Comparison of ENCODE assay signal across 16 cellular contexts in the genomic region with DNA sequence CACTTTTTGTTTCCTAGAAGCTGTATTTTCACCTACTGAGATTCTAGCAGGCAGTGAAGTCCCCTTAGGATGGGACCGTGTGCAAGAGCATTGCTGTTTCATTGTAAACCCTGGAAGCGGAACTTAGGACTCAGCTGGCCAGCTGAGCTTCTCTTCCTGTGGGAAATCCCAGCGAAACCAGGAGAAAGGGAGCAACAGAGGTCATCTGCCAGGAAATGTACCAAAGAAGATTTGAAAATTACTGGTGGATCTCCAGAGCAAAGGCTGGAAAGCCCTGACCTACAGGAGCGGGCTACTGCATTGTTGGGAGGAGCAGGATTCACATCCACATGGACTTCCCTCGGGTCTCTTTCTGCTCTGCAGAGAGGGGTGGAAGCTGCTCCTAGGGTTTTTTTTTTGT. TPM values are rescaled to one million over a fixed set of nuclear protein-coding genes. Genes with fewer than 3 reads are reported as not detected.
DNase-seq lines count a peak whose midpoint lies in the region; ATAC-seq and TF ChIP-seq lines count a peak whose summit lies in the region.
"Had no signal": no experiment of that assay in that cellular context is flagged by ENCODE, and none has a peak within 500 bp of the region (broad histone marks: within the 10 kb centered on the region; RNA-seq: fewer than 3 reads in every experiment).

No MANE protein-coding gene starts in this region.

- H3K4me3 ChIP-seq in adipocyte (ENCODE audit: low read length): peak overlapping the region; percentile 30
- no peak overlapping the region for H3K4me3 ChIP-seq in heart right ventricle
- H3K4me3 ChIP-seq in lower lobe of right lung: no peak overlapping the region

- H3K4me1 ChIP-seq in adipocyte (ENCODE audit: control insufficient read depth, insufficient read depth, low read length): peaks cover 10% of the 10 kb centered on the region
- H3K4me1 ChIP-seq in heart right ventricle: peaks cover 0 to 30% (median 11%) of the 10 kb centered on the region in 9 donors
- peaks cover 11% of the 10 kb centered on the region for H3K4me1 ChIP-seq in lower lobe of right lung

- no peaks in the 10 kb centered on the region for H3K36me3 ChIP-seq in adipocyte (ENCODE audit: control insufficient read depth, insufficient read depth, low read length, severe bottlenecking)
- no peaks in the 10 kb centered on the region for H3K36me3 ChIP-seq in heart right ventricle
- H3K36me3 ChIP-seq in lower lobe of right lung: no peaks in the 10 kb centered on the region

- POLR2A ChIA-PET in activated CD4-positive, alpha-beta T cell treated with anti-CD3 and anti-CD28 coated beads for 36 hours (lab: Charles Lee): no interaction called here

- WGBS in heart right ventricle, 2 donors: 47 to 63% methylated on average over 5 of the region's 5 CpGs

- CTCF ChIA-PET in activated CD4-positive, alpha-beta T cell treated with anti-CD3 and anti-CD28 coated beads for 36 hours (lab: Charles Lee): interaction anchor here (1.7 kb wide), 1 partner anchor 13 kb away, joined by 4 read pairs; a partner anchor contains a TSS

- intact Hi-C loops in heart right ventricle (cut with DNase I) (loop anchor here in 2 of 10 donors (2.0 to 10.0 kb wide), 2 partner anchors 47 to 103 kb away; no protein-coding TSS in a partner anchor), lower lobe of right lung (cut with DNase I) (no loop called here)
- intact Hi-C loops in activated CD4-positive, alpha-beta T cell treated with anti-CD3 and anti-CD28 coated beads for 36 hours (cut with DNase I, micrococcal nuclease): no loop called here

- peaks cover 6 to 12% of the 10 kb centered on the region in 2 donors for H3K27me3 Mint-ChIP-seq in stimulated activated naive B cell treated with anti-CD40 and anti-IgM and Interleukin-4, amounts not matched to agents 10 μg/mL and 1 μg/mL and 100 μg/mL, for 72 hours
- peaks cover 8% of the 10 kb centered on the region for H3K27me3 Mint-ChIP-seq in activated CD4-positive, alpha-beta T cell treated with anti-CD3 and anti-CD28 coated beads for 36 hours

- H3K9me3 ChIP-seq in adipocyte (ENCODE audit: control insufficient read depth, low read length): no peaks in the 10 kb centered on the region
- no peaks in the 10 kb centered on the region for H3K9me3 ChIP-seq in heart right ventricle
- no peaks in the 10 kb centered on the region for H3K9me3 ChIP-seq in lower lobe of right lung

- peaks cover 0 to 11% of the 10 kb centered on the region in 2 donors for H3K36me3 Mint-ChIP-seq in stimulated activated naive B cell treated with anti-CD40 and anti-IgM and Interleukin-4, amounts not matched to agents 10 μg/mL and 1 μg/mL and 100 μg/mL, for 72 hours
- no peaks in the 10 kb centered on the region for H3K36me3 Mint-ChIP-seq in activated CD4-positive, alpha-beta T cell treated with anti-CD3 and anti-CD28 coated beads for 36 hours (ENCODE audit: low read depth)

- TF ChIP-seq CTCF in heart right ventricle (IDR thresholded peaks at IDR 0.05) (no peak), lower lobe of right lung (IDR thresholded peaks at IDR 0.05) (no peak)

- H3K4me1 Mint-ChIP-seq in stimulated activated naive B cell treated with anti-CD40 and anti-IgM and Interleukin-4, amounts not matched to agents 10 μg/mL and 1 μg/mL and 100 μg/mL, for 72 hours: peaks cover 12 to 15% of the 10 kb centered on the region in 2 donors
- no peaks in the 10 kb centered on the region for H3K4me1 Mint-ChIP-seq in activated CD4-positive, alpha-beta T cell treated with anti-CD3 and anti-CD28 coated beads for 36 hours

- H3K9me3 Mint-ChIP-seq in stimulated activated naive B cell treated with anti-CD40 and anti-IgM and Interleukin-4, amounts not matched to agents 10 μg/mL and 1 μg/mL and 100 μg/mL, for 72 hours: no peaks in the 10 kb centered on the region
- no peaks in the 10 kb centered on the region for H3K9me3 Mint-ChIP-seq in activated CD4-positive, alpha-beta T cell treated with anti-CD3 and anti-CD28 coated beads for 36 hours (ENCODE audit: low read depth)
- H3K9me3 Mint-ChIP-seq: CD4-positive, alpha-beta T cell had no signal

- H3K27me3 ChIP-seq in adipocyte (replicated peaks; ENCODE audit: control insufficient read depth, insufficient read depth, low read length) (no peaks in the 10 kb centered on the region), heart right ventricle (no peaks in the 10 kb centered on the region), lower lobe of right lung (ENCODE audit: low read depth) (no peaks in the 10 kb centered on the region)

- no peak overlapping the region for H3K9ac ChIP-seq in adipocyte (ENCODE audit: low read length)

- DNase-seq in adipocyte (ENCODE audit: low read depth): no peak
- peak in 1 of 2 donors; percentile 30 for DNase-seq in heart right ventricle
- DNase-seq in lower lobe of right lung: no peak
- DNase-seq in stimulated activated naive B cell treated with anti-CD40 and anti-IgM and Interleukin-4, amounts not matched to agents 10 μg/mL and 1 μg/mL and 100 μg/mL, for 72 hours: no peak
- DNase-seq in NCI-H2227 treated with DMSO at 0.1 percent for 48 hours (lab: John Stamatoyannopoulos, UW): no peak
- DNase-seq in NCI-H345 (lab: John Stamatoyannopoulos, UW): no peak
- no peak for DNase-seq in activated CD4-positive, alpha-beta T cell treated with anti-CD3 and anti-CD28 coated beads for 36 hours
- DNase-seq: AML-193; CD4-positive, alpha-beta T cell; DMS79 treated with DMSO at 0.1 percent for 48 hours; KG1; NCI-H1048; NCI-H146; NCI-H69 had no signal

- H3K4me3 Mint-ChIP-seq in stimulated activated naive B cell treated with anti-CD40 and anti-IgM and Interleukin-4, amounts not matched to agents 10 μg/mL and 1 μg/mL and 100 μg/mL, for 72 hours: no peak overlapping the region
- H3K4me3 Mint-ChIP-seq in activated CD4-positive, alpha-beta T cell treated with anti-CD3 and anti-CD28 coated beads for 36 hours: no peak overlapping the region
- H3K4me3 Mint-ChIP-seq: CD4-positive, alpha-beta T cell had no signal

- ATAC-seq in heart right ventricle: peak; percentile 63 to 84 (median 66)
- peak in 1 of 2 donors; percentile 58 for ATAC-seq in lower lobe of right lung
- ATAC-seq in stimulated activated naive B cell treated with anti-CD40 and anti-IgM and Interleukin-4, amounts not matched to agents 10 μg/mL and 1 μg/mL and 100 μg/mL, for 72 hours (replicated peaks): no peak
- no peak for ATAC-seq in activated CD4-positive, alpha-beta T cell treated with anti-CD3 and anti-CD28 coated beads for 36 hours

- peak overlapping the region; percentile 17 for H3K27ac Mint-ChIP-seq in stimulated activated naive B cell treated with anti-CD40 and anti-IgM and Interleukin-4, amounts not matched to agents 10 μg/mL and 1 μg/mL and 100 μg/mL, for 72 hours
- no peak overlapping the region for H3K27ac Mint-ChIP-seq in activated CD4-positive, alpha-beta T cell treated with anti-CD3 and anti-CD28 coated beads for 36 hours
- H3K27ac Mint-ChIP-seq: CD4-positive, alpha-beta T cell had no signal

- H3K27ac ChIP-seq in heart right ventricle (peak overlapping the region; percentile 27 to 88 (median 54)), lower lobe of right lung (peak overlapping the region; percentile 44)
- H3K27ac ChIP-seq: RWPE1 had no signal

RNA-seq across cellular contexts. Expression of a gene that starts 7.6 kb away (rescaled TPM):
- total RNA-seq in heart right ventricle: 10 to 100 TPM in 6 of 10 donors, 1 to 10 TPM in 4; 7.5 to 16.9 (median 12.6) TPM
- 1 to 10 TPM; 5.6 to 7.9 TPM for polyA plus RNA-seq in heart right ventricle
- 32.0 TPM for total RNA-seq in lower lobe of right lung
- 1 to 10 TPM; 2.5 to 3.5 TPM for total RNA-seq in activated CD4-positive, alpha-beta T cell treated with anti-CD3 and anti-CD28 coated beads for 36 hours

RNA-seq across cellular contexts. Expression of a gene that starts 12.3 kb away (rescaled TPM):
- total RNA-seq in heart right ventricle (1 to 10 TPM in 1 of 10 donors, under 1 TPM in 4, not detected in 5; 0.12 to 1.6 (median 0.34) TPM), lower lobe of right lung (8.6 TPM)
- under 1 TPM in 1 of 2 donors, not detected in 1; 0.01 TPM for polyA plus RNA-seq in heart right ventricle
- 1 to 10 TPM in 1 of 2 experiments, under 1 TPM in 1; 0.74 to 1.2 TPM for total RNA-seq in activated CD4-positive, alpha-beta T cell treated with anti-CD3 and anti-CD28 coated beads for 36 hours
- total RNA-seq: M059J had no signal

RNA-seq across cellular contexts. Expression of a gene that starts 26.0 kb away (rescaled TPM):
- 10 to 100 TPM in 1 of 10 donors, 1 to 10 TPM in 6, under 1 TPM in 3; 0.55 to 19.3 (median 1.9) TPM for total RNA-seq in heart right ventricle
- 1 to 10 TPM; 1.1 to 3.7 TPM for polyA plus RNA-seq in heart right ventricle
- 13.1 TPM for total RNA-seq in lower lobe of right lung
- not detected for total RNA-seq in activated CD4-positive, alpha-beta T cell treated with anti-CD3 and anti-CD28 coated beads for 36 hours
- total RNA-seq: CD4-positive, alpha-beta T cell; M059J had no signal

Comparison
In these comparisons a context has a peak if more than half of its experiments do, and no peak if none do; other contexts are left out.
1. ATAC-seq: peak in heart right ventricle (8 of 8); none in stimulated activated naive B cell treated with anti-CD40 and anti-IgM and Interleukin-4, amounts not matched to agents 10 μg/mL and 1 μg/mL and 100 μg/mL, for 72 hours (0 of 2) and activated CD4-positive, alpha-beta T cell treated with anti-CD3 and anti-CD28 coated beads for 36 hours (single experiment).